Comparison of ENCODE assay signal across 15 cellular contexts in the genomic region with DNA sequence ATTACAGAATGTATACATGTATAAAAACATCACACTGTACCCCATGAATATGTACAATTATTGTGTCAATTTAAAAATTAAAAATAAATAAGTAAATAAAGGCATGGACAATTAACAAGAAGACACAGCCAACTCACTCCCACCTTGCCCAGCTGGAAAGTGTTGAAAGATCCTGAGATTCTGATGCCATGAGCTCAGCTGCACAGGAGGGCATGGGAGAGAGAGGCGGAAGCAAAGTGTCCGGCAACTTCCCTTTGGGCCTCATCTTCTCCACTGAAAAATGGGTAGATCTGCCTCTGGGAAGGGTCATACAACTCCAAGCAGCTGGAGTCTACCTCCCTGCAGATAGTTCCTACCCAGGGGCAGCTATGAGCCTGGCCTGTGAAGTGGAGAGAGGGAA.
A peak's percentile ranks its signal among the peaks of the same experiment; 100 is the strongest.
DNase-seq lines count a peak whose midpoint lies in the region; ATAC-seq and TF ChIP-seq lines count a peak whose summit lies in the region.
"Had no signal": no experiment of that assay in that cellular context is flagged by ENCODE, and none has a peak within 500 bp of the region (broad histone marks: within the 10 kb centered on the region; RNA-seq: fewer than 3 reads in every experiment).

No MANE protein-coding gene starts in this region.

- DNase-seq in GF-D8 (lab: John Stamatoyannopoulos, UW) (peak; percentile 57), NCI-H187 treated with DMSO at 0.1 percent for 48 hours (lab: John Stamatoyannopoulos, UW) (no peak), right cardiac atrium (no peak), T-cell (no peak)
- DNase-seq in activated naive CD8-positive, alpha-beta T cell treated with anti-CD3 and anti-CD28 coated beads for 36 hours: no peak
- DNase-seq: cortex of kidney, NCI-H2171 treated with DMSO at 0.1 percent for 48 hours, NCI-H748 treated with DMSO at 0.1 percent for 48 hours, testis had no signal

- H3K27me3 Mint-ChIP-seq in activated naive CD8-positive, alpha-beta T cell treated with anti-CD3 and anti-CD28 coated beads for 36 hours: peaks cover 52% of the 10 kb centered on the region
- H3K27me3 Mint-ChIP-seq in T-cell: peaks cover 8 to 21% of the 10 kb centered on the region in 2 donors

- H3K9me3 ChIP-seq in KOPT-K1 (ENCODE audit: insufficient read depth, low read length, poor library complexity, severe bottlenecking) (no peaks in the 10 kb centered on the region), neutrophil (no peaks in the 10 kb centered on the region), right cardiac atrium (ENCODE audit: control insufficient read depth, low read length) (no peaks in the 10 kb centered on the region)
- H3K9me3 ChIP-seq: gastroesophageal sphincter, right lobe of liver, testis had no signal

- peaks cover 37% of the 10 kb centered on the region for H3K4me1 Mint-ChIP-seq in activated naive CD8-positive, alpha-beta T cell treated with anti-CD3 and anti-CD28 coated beads for 36 hours
- H3K4me1 Mint-ChIP-seq in T-cell: peaks cover 43 to 53% (median 44%) of the 10 kb centered on the region in 3 donors

- H3K9me3 Mint-ChIP-seq in activated naive CD8-positive, alpha-beta T cell treated with anti-CD3 and anti-CD28 coated beads for 36 hours: no peaks in the 10 kb centered on the region
- H3K9me3 Mint-ChIP-seq in T-cell: no peaks in the 10 kb centered on the region

- no peaks in the 10 kb centered on the region for H3K36me3 ChIP-seq in KOPT-K1 (ENCODE audit: insufficient read depth, low read length)
- H3K36me3 ChIP-seq in neutrophil: no peaks in the 10 kb centered on the region
- H3K36me3 ChIP-seq: gastroesophageal sphincter, right lobe of liver had no signal

- H3K27me3 ChIP-seq in neutrophil: no peaks in the 10 kb centered on the region
- H3K27me3 ChIP-seq in right cardiac atrium (ENCODE audit: control insufficient read depth, insufficient read depth): no peaks in the 10 kb centered on the region
- H3K27me3 ChIP-seq: gastroesophageal sphincter, right lobe of liver, testis had no signal

- peak overlapping the region; percentile 73 for H3K27ac Mint-ChIP-seq in activated naive CD8-positive, alpha-beta T cell treated with anti-CD3 and anti-CD28 coated beads for 36 hours
- no peak overlapping the region for H3K27ac Mint-ChIP-seq in T-cell

- peaks cover 88 to 98% of the 10 kb centered on the region in 2 experiments for H3K4me1 ChIP-seq in neutrophil (ENCODE audit: control insufficient read depth in 1 of 2, insufficient read depth in 1 of 2, low read depth in 1 of 2, low read length in 1 of 2)
- H3K4me1 ChIP-seq in right cardiac atrium (ENCODE audit: control insufficient read depth, insufficient read depth, low read length): no peaks in the 10 kb centered on the region
- H3K4me1 ChIP-seq: testis had no signal

- TF ChIP-seq CTCF in neutrophil (IDR thresholded peaks at IDR 0.05): no peak

- intact Hi-C loops in right cardiac atrium (cut with DNase I): loop anchor here (5.0 to 10.0 kb wide), 5 partner anchors 751 to 1014 kb away; no protein-coding TSS in a partner anchor

- peak overlapping the region; percentile 15 for H3K4me3 Mint-ChIP-seq in activated naive CD8-positive, alpha-beta T cell treated with anti-CD3 and anti-CD28 coated beads for 36 hours
- no peak overlapping the region for H3K4me3 Mint-ChIP-seq in T-cell

- CTCF ChIA-PET in T-cell (lab: Charles Lee): interaction anchor here in 1 of 2 donors (0.6 to 1.0 kb wide), 2 partner anchors 19 to 641 kb away, joined by 3 to 6 read pairs; no protein-coding TSS in a partner anchor

- H3K4me3 ChIP-seq in neutrophil (ENCODE audit: low read depth in 1 of 2, low read length in 1 of 2): peak overlapping the region; percentile 28 to 36
- no peak overlapping the region for H3K4me3 ChIP-seq in right cardiac atrium (ENCODE audit: low read length)
- H3K4me3 ChIP-seq: gastroesophageal sphincter, right lobe of liver, testis had no signal

- no peaks in the 10 kb centered on the region for H3K36me3 Mint-ChIP-seq in activated naive CD8-positive, alpha-beta T cell treated with anti-CD3 and anti-CD28 coated beads for 36 hours
- H3K36me3 Mint-ChIP-seq in T-cell: no peaks in the 10 kb centered on the region

- ATAC-seq in right cardiac atrium (no peak), T-cell (replicated peaks in 1 of 4) (no peak)

- 92% methylated on average over 2 of the region's 2 CpGs for WGBS in right cardiac atrium

- POLR2A ChIA-PET in T-cell (lab: Charles Lee): no interaction called here

- H3K27ac ChIP-seq in KOPT-K1 (ENCODE audit: low read depth, low read length, poor library complexity, severe bottlenecking) (peak overlapping the region; percentile 19), neutrophil (peak overlapping the region; percentile 94), right cardiac atrium (ENCODE audit: low read length) (no peak overlapping the region)
- H3K27ac ChIP-seq: epithelial cell of prostate, gastroesophageal sphincter, right lobe of liver, testis, VCaP had no signal
